ENCODE assay signal across 13 cellular contexts in the genomic region with DNA sequence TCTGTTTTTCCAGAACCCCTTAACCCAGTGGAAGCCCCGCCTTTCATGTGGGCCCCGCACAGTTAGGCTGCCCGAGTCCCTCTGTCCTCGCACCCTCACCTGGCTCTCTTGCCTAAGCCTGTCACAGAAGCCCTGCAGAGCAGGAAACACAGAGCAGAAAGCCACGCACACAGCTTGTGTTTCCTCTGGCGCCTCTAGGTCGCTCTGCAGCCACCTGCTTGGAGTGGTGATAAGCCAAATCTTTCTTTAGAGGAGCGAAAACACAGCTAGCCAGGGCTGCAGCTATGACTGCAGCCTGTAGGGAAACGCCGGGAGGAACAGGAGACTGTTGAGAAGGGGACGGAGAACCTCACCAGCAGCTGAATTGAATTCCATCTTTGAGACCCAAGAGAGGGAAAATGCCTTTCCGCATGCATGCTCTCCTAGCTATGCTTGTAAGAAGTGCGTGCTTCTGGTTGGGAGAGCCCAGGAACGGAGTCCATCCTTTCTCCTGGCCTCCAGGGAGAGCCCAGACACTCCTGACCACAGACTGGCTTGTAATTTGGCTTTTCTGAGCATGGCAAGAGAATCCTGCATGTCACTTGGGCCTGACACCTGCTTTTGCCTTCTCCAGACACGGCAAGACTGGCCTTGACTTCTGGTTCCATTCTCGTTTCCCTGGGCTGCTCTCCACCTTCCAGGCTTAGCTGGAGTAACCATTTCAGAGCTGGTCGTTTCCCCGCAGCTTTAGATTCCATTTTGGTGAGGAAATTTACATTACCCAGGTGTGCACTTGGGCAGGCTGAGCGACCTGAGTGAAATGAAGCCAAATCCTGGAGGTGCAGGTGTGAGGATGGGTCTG.
DNase-seq lines count a peak whose midpoint lies in the region.
"Had no signal": no experiment of that assay in that cellular context is flagged by ENCODE, and none has a peak within 500 bp of the region (broad histone marks: within the 10 kb centered on the region; RNA-seq: fewer than 3 reads in every experiment).

No MANE protein-coding gene starts in this region.

- H3K9me3 Mint-ChIP-seq in activated T-cell treated with anti-CD3 and anti-CD28 coated beads, Interleukin-2, amount 50 U/mL, for 24 hours, result no peaks in the 10 kb centered on the region

- DNase-seq in DMS153 (lab: John Stamatoyannopoulos, UW), result peak; percentile 55
- DNase-seq in NCI-H1694 treated with DMSO at 0.1 percent for 48 hours (lab: John Stamatoyannopoulos, UW), result peak; percentile 40
- peak; percentile 39 for DNase-seq in glomerular visceral epithelial cell (ENCODE audit: extremely low spot score)
- no peak for DNase-seq in RPMI8226
- DNase-seq in NCI-H2227 (lab: John Stamatoyannopoulos, UW; ENCODE audit: unreplicated experiment), result no peak
- DNase-seq in activated T-cell treated with anti-CD3 and anti-CD28 coated beads, Interleukin-2, amount 50 U/mL, for 24 hours, result no peak
- DNase-seq in stimulated activated CD4-positive, alpha-beta T cell treated with anti-CD3 and anti-CD28 coated beads, Interleukin-2, amount 100 ng/mL, for 48 hours, result no peak
- DNase-seq: activated CD8-positive, alpha-beta memory T cell treated with anti-CD3 and anti-CD28 coated beads for 24 hours; Peyer's patch; T-helper 9 cell had no signal

- H3K4me1 Mint-ChIP-seq in activated T-cell treated with anti-CD3 and anti-CD28 coated beads, Interleukin-2, amount 50 U/mL, for 24 hours (ENCODE audit: low read depth), result peaks cover 15% of the 10 kb centered on the region

- H3K27ac ChIP-seq in rectal smooth muscle tissue (ENCODE audit: low read depth, low read length), result peak overlapping the region; percentile 62
- H3K27ac ChIP-seq: hepatocyte, Peyer's patch, skin epidermis had no signal

- peaks cover 56% of the 10 kb centered on the region for H3K27me3 Mint-ChIP-seq in activated T-cell treated with anti-CD3 and anti-CD28 coated beads, Interleukin-2, amount 50 U/mL, for 24 hours

- no peak overlapping the region for H3K4me3 Mint-ChIP-seq in activated T-cell treated with anti-CD3 and anti-CD28 coated beads, Interleukin-2, amount 50 U/mL, for 24 hours

- peaks cover 26% of the 10 kb centered on the region for H3K4me1 ChIP-seq in rectal smooth muscle tissue (ENCODE audit: control insufficient read depth, insufficient read depth, low read length)

- H3K4me3 ChIP-seq in rectal smooth muscle tissue (ENCODE audit: low read length), result no peak overlapping the region
- H3K4me3 ChIP-seq: hepatocyte, Peyer's patch, skin epidermis had no signal

- no peaks in the 10 kb centered on the region for H3K27me3 ChIP-seq in rectal smooth muscle tissue (ENCODE audit: control insufficient read depth, insufficient read depth, low read length)
- H3K27me3 ChIP-seq: hepatocyte, Peyer's patch had no signal

- H3K27ac Mint-ChIP-seq in activated T-cell treated with anti-CD3 and anti-CD28 coated beads, Interleukin-2, amount 50 U/mL, for 24 hours, result no peak overlapping the region

- no peaks in the 10 kb centered on the region for H3K36me3 Mint-ChIP-seq in activated T-cell treated with anti-CD3 and anti-CD28 coated beads, Interleukin-2, amount 50 U/mL, for 24 hours (ENCODE audit: low read depth)

- no peak overlapping the region for H3K9ac ChIP-seq in rectal smooth muscle tissue (ENCODE audit: low read length)

- H3K36me3 ChIP-seq in rectal smooth muscle tissue (ENCODE audit: control insufficient read depth, insufficient read depth, low read length), result no peaks in the 10 kb centered on the region
- H3K36me3 ChIP-seq: Peyer's patch had no signal

Comparison
In these comparisons a context has a peak if more than half of its experiments do, and no peak if none do; other contexts are left out.
1. DNase-seq: peak in DMS153 (single experiment), NCI-H1694 treated with DMSO at 0.1 percent for 48 hours (single experiment) and glomerular visceral epithelial cell (single experiment); none in RPMI8226 (single experiment), NCI-H2227 (single experiment), activated T-cell treated with anti-CD3 and anti-CD28 coated beads, Interleukin-2, amount 50 U/mL, for 24 hours (single experiment) and stimulated activated CD4-positive, alpha-beta T cell treated with anti-CD3 and anti-CD28 coated beads, Interleukin-2, amount 100 ng/mL, for 48 hours (0 of 2).